15 cellular contexts compared by ENCODE assay signal in genomic region chr11:14388352-14388751, GRCh38. TPM values are rescaled to one million over a fixed set of nuclear protein-coding genes. Genes with fewer than 3 reads are reported as not detected.
DNase-seq lines count a peak whose midpoint lies in the region; FAIRE-seq and TF ChIP-seq lines count a peak whose summit lies in the region.
"Had no signal": no experiment of that assay in that cellular context is flagged by ENCODE, and none has a peak within 500 bp of the region (broad histone marks: within the 10 kb centered on the region; RNA-seq: fewer than 3 reads in every experiment).

No MANE protein-coding gene starts in this region.

- no peak overlapping the region for H3K9ac ChIP-seq in GM23248
- no peak overlapping the region for H3K9ac ChIP-seq in astrocyte (ENCODE audit: low read length)

- H3K36me3 ChIP-seq in GM23248 (ENCODE audit: low read depth) (no peaks in the 10 kb centered on the region), astrocyte (ENCODE audit: insufficient read depth, low read length) (no peaks in the 10 kb centered on the region), PC-9 (ENCODE audit: low read depth) (no peaks in the 10 kb centered on the region)
- H3K36me3 ChIP-seq: BE2C had no signal

- TF ChIP-seq CTCF in astrocyte (IDR thresholded peaks at IDR 0.05; ENCODE audit: insufficient read depth, low read depth, low read length) = no peak
- TF ChIP-seq CTCF in PC-9 (conservative IDR thresholded peaks at IDR 0.05) = no peak

- H2AFZ ChIP-seq in GM23248 = no peak overlapping the region
- no peak overlapping the region for H2AFZ ChIP-seq in astrocyte (ENCODE audit: low read depth, low read length)
- H2AFZ ChIP-seq in PC-9 = no peak overlapping the region

- H3K4me2 ChIP-seq in GM23248 (ENCODE audit: unreplicated experiment) (no peak overlapping the region), astrocyte (ENCODE audit: low read length) (no peak overlapping the region), PC-9 (no peak overlapping the region)
- H3K4me2 ChIP-seq: A549 had no signal

- H3K4me1 Mint-ChIP-seq in astrocyte (ENCODE audit: low read depth, unreplicated experiment) = peaks cover 14% of the 10 kb centered on the region
- H3K4me1 Mint-ChIP-seq: CD4-positive, alpha-beta memory T cell had no signal

- H3K27me3 Mint-ChIP-seq in astrocyte (ENCODE audit: low read depth, unreplicated experiment) = peaks cover 8% of the 10 kb centered on the region

- in situ Hi-C loops in GM23248 (cut with MboI) = no loop called here

- no peaks in the 10 kb centered on the region for H4K20me1 ChIP-seq in GM23248 (ENCODE audit: insufficient read depth)
- no peaks in the 10 kb centered on the region for H4K20me1 ChIP-seq in astrocyte (ENCODE audit: insufficient read depth, low read length)
- H4K20me1 ChIP-seq in PC-9 (ENCODE audit: insufficient read depth) = no peaks in the 10 kb centered on the region

- intact Hi-C loops in PC-9 (cut with micrococcal nuclease; ENCODE audit: unreplicated experiment) = no loop called here

- WGBS in GM23248 (ENCODE audit: low coverage in 1 of 2, low lambda C conversion rate in 2 of 2, missing lambda C conversion rate in 2 of 2), 2 experiments = 64 to 67% methylated on average over 4 of the region's 4 CpGs

- no peaks in the 10 kb centered on the region for H3K79me2 ChIP-seq in GM23248 (ENCODE audit: insufficient read depth)
- H3K79me2 ChIP-seq in astrocyte (ENCODE audit: insufficient read depth, low read length) = no peaks in the 10 kb centered on the region
- H3K79me2 ChIP-seq in PC-9 (ENCODE audit: low read depth) = no peaks in the 10 kb centered on the region

- no peak overlapping the region for H3K4me3 Mint-ChIP-seq in astrocyte (ENCODE audit: unreplicated experiment)
- H3K4me3 Mint-ChIP-seq: CD4-positive, alpha-beta memory T cell had no signal

- peak; percentile 5 for FAIRE-seq in astrocyte (lab: Jason Lieb, UNC)
- FAIRE-seq: A549, GM19239, H54 had no signal

- H3K27ac ChIP-seq in GM23248 = no peak overlapping the region
- H3K27ac ChIP-seq in astrocyte (ENCODE audit: low read depth, low read length) = no peak overlapping the region
- no peak overlapping the region for H3K27ac ChIP-seq in PC-9
- H3K27ac ChIP-seq: A549, C4-2B had no signal

- peaks cover 44% of the 10 kb centered on the region for H3K4me1 ChIP-seq in GM23248 (ENCODE audit: insufficient read depth)
- no peaks in the 10 kb centered on the region for H3K4me1 ChIP-seq in astrocyte (ENCODE audit: insufficient read depth, low read length)
- no peaks in the 10 kb centered on the region for H3K4me1 ChIP-seq in PC-9 (replicated peaks; ENCODE audit: insufficient read depth)
- H3K4me1 ChIP-seq: BE2C had no signal

- no peak overlapping the region for H3K27ac Mint-ChIP-seq in astrocyte (ENCODE audit: unreplicated experiment)
- H3K27ac Mint-ChIP-seq: CD4-positive, alpha-beta memory T cell had no signal

- POLR2A ChIA-PET in PC-9 (lab: Charles Lee; ENCODE audit: unreplicated experiment) = interaction anchor here (0.6 kb wide), 2 partner anchors 101 to 111 kb away, joined by 3 read pairs; partner anchors contain the start of gene COPB1

- H3K36me3 Mint-ChIP-seq in astrocyte (ENCODE audit: low read depth, unreplicated experiment) = peaks cover 3% of the 10 kb centered on the region
- H3K36me3 Mint-ChIP-seq: CD4-positive, alpha-beta memory T cell had no signal

- CTCF ChIA-PET in PC-9 (lab: Charles Lee) = no interaction called here

- no peaks in the 10 kb centered on the region for H3K9me3 Mint-ChIP-seq in astrocyte (ENCODE audit: unreplicated experiment)

- H3K9me2 ChIP-seq in GM23248 (ENCODE audit: insufficient read depth) (no peaks in the 10 kb centered on the region), PC-9 (ENCODE audit: insufficient read depth) (no peaks in the 10 kb centered on the region)

- H3K4me3 ChIP-seq in GM23248 = no peak overlapping the region
- no peak overlapping the region for H3K4me3 ChIP-seq in astrocyte (ENCODE audit: insufficient read depth, low read depth, low read length)
- H3K4me3 ChIP-seq in PC-9 = no peak overlapping the region
- H3K4me3 ChIP-seq: A549 had no signal

- BruUV-seq in PC-9 (replicated peaks; lab: Mats Ljungman, UMichigan) = no TSS peak

- peaks cover 28% of the 10 kb centered on the region for H3F3A ChIP-seq in GM23248 (ENCODE audit: insufficient read depth)
- no peaks in the 10 kb centered on the region for H3F3A ChIP-seq in PC-9 (ENCODE audit: insufficient read depth, low read depth)

- peak; percentile 37 for DNase-seq in GM23248
- DNase-seq in astrocyte (ENCODE audit: low read depth) = no peak
- peak; percentile 40 for DNase-seq in kidney glomerular epithelial cell (lab: John Stamatoyannopoulos, UW)
- no peak for DNase-seq in NCI-H1694 (lab: John Stamatoyannopoulos, UW)
- DNase-seq in PC-9 = no peak
- DNase-seq in activated CD8-positive, alpha-beta memory T cell treated with anti-CD3 and anti-CD28 coated beads for 24 hours = no peak
- no peak for DNase-seq in NOMO-1 treated with DMSO at 0.1 percent for 48 hours (lab: John Stamatoyannopoulos, UW; ENCODE audit: unreplicated experiment)
- DNase-seq: BE2C; CD4-positive, alpha-beta memory T cell; DMS79; GDM1 had no signal

- H3K27me3 ChIP-seq in GM23248 (replicated peaks; ENCODE audit: insufficient read depth) (no peaks in the 10 kb centered on the region), astrocyte (ENCODE audit: insufficient read depth, low read length) (no peaks in the 10 kb centered on the region), PC-9 (ENCODE audit: insufficient read depth, low read depth) (no peaks in the 10 kb centered on the region)
- H3K27me3 ChIP-seq: BE2C had no signal

- no peaks in the 10 kb centered on the region for H3K9me3 ChIP-seq in GM23248 (ENCODE audit: low read depth)
- no peaks in the 10 kb centered on the region for H3K9me3 ChIP-seq in astrocyte (ENCODE audit: insufficient read depth, low read depth, low read length)
- no peaks in the 10 kb centered on the region for H3K9me3 ChIP-seq in PC-9 (ENCODE audit: insufficient read depth, low read depth)
- H3K9me3 ChIP-seq: A549, BE2C had no signal

RNA-seq across cellular contexts. Expression of gene RRAS2, which starts 29.4 kb away (rescaled TPM):
- 328 and 382 TPM in 2 replicates for total RNA-seq in GM23248 (2014; rRNA removed; shearing (Covaris generic))
- polyA plus RNA-seq in GM23248 (2016; fragmentation: Nextera tagmentation; extraction: Ambion mirVana) = 260 and 268 TPM in 2 replicates
- total RNA-seq in astrocyte = 120 and 150 TPM in 2 replicates
- 30.7 and 42.2 TPM in 2 replicates for total RNA-seq in PC-9 (2021)

Comparison
In these comparisons a context has a peak if more than half of its experiments do, and no peak if none do; other contexts are left out.
1. DNase-seq: peak in GM23248 (single experiment) and kidney glomerular epithelial cell (single experiment); none in astrocyte (single experiment), NCI-H1694 (single experiment), PC-9 (0 of 2), activated CD8-positive, alpha-beta memory T cell treated with anti-CD3 and anti-CD28 coated beads for 24 hours (single experiment) and NOMO-1 treated with DMSO at 0.1 percent for 48 hours (single experiment).